Comparison of ENCODE assay signal across 13 cellular contexts in genomic region chr6:119586250-119586882, GRCh38.
DNase-seq lines count a peak whose midpoint lies in the region; ATAC-seq and TF ChIP-seq lines count a peak whose summit lies in the region.
"Had no signal": no experiment of that assay in that cellular context is flagged by ENCODE, and none has a peak within 500 bp of the region (broad histone marks: within the 10 kb centered on the region; RNA-seq: fewer than 3 reads in every experiment).

No MANE protein-coding gene starts in this region.

- H4K20me1 ChIP-seq in HCT116 (ENCODE audit: insufficient read depth): no peaks in the 10 kb centered on the region

- peaks cover 2 to 4% of the 10 kb centered on the region in 2 experiments; a peak in 1 of 4 replicates for H3K4me1 ChIP-seq in HCT116 (ENCODE audit: control insufficient read depth in 1 of 2, insufficient read depth in 2 of 2, low read length in 2 of 2)
- H3K4me1 ChIP-seq: SJSA1 had no signal

- ATAC-seq in HCT116 (no peak), HG03439 (IDR thresholded peaks at IDR 0.05; ENCODE audit: unreplicated experiment) (peak; percentile 88)
- ATAC-seq: natural killer cell treated with Interleukin-12 subunit alpha and Interleukin-12 subunit beta and Interleukin-15 and Interleukin-18, amount 100 ng/mL, for 72 hours had no signal

- no peaks in the 10 kb centered on the region for H3K9me3 ChIP-seq in HCT116 (ENCODE audit: control insufficient read depth in 1 of 2, insufficient read depth in 1 of 2, low read depth in 1 of 2, low read length in 2 of 2)
- H3K9me3 ChIP-seq: SJSA1, thoracic aorta had no signal

- no peaks in the 10 kb centered on the region for H3K27me3 ChIP-seq in HCT116 (ENCODE audit: insufficient read depth, low read length)
- H3K27me3 ChIP-seq: SJSA1 had no signal

- H3K4me3 ChIP-seq in HCT116 (replicated peaks in 1 of 2; ENCODE audit: low read depth in 1 of 2, low read length in 2 of 2): no peak overlapping the region
- H3K4me3 ChIP-seq: SJSA1, thoracic aorta had no signal

- TF ChIP-seq RAD21 in HCT116 (IDR thresholded peaks at IDR 0.05; ENCODE audit: low read depth): no peak

- TF ChIP-seq POLR2A in HCT116 (IDR thresholded peaks at IDR 0.05; ENCODE audit: borderline replicate concordance, extremely low read depth, insufficient read depth, insufficient read length): no peak

- intact Hi-C loops in HCT116 (cut with micrococcal nuclease): no loop called here

- H3K4me2 ChIP-seq in HCT116 (ENCODE audit: low read length): no peak overlapping the region

- H3K79me2 ChIP-seq in HCT116 (ENCODE audit: insufficient read depth, low read length): no peaks in the 10 kb centered on the region

- POLR2A ChIA-PET in HCT116 (lab: Charles Lee): no interaction called here

- no peaks in the 10 kb centered on the region for H3K36me3 ChIP-seq in HCT116 (ENCODE audit: control insufficient read depth in 1 of 2, insufficient read depth in 2 of 2, low read length in 2 of 2)
- H3K36me3 ChIP-seq: SJSA1, thoracic aorta had no signal

- RAD21 ChIA-PET in HCT116 (lab: Charles Lee; ENCODE audit: low non-redundant PET in 1 of 2, low total read pairs in 2 of 2, uncharacterized antibody in 2 of 2, unreplicated experiment in 2 of 2): no interaction called here

- H2AFZ ChIP-seq in HCT116 (ENCODE audit: low read depth, low read length, poor library complexity, severe bottlenecking): peak overlapping the region; percentile 22

- peak in 2 of 3 experiments; percentile 21 to 59 for DNase-seq in NCI-H1417 (lab: John Stamatoyannopoulos, UW)
- DNase-seq in NCI-H1417 treated with DMSO at 0.1 percent for 48 hours (lab: John Stamatoyannopoulos, UW): no peak
- DNase-seq in HCT116 (ENCODE audit: low read depth, low spot score): no peak
- DNase-seq in superior temporal gyrus (ENCODE audit: extremely low spot score): peak; percentile 52
- DNase-seq in NCI-H1694 (lab: John Stamatoyannopoulos, UW): no peak
- DNase-seq in A172 (ENCODE audit: low spot score): no peak
- DNase-seq in effector CD8-positive, alpha-beta T cell (lab: John Stamatoyannopoulos, UW): no peak
- DNase-seq: DND-41, NCI-H2081 had no signal

- BruUV-seq in HCT116 (replicated peaks; lab: Mats Ljungman, UMichigan): no TSS peak

- H3K9ac ChIP-seq in HCT116 (ENCODE audit: low read length): no peak overlapping the region

- H3K27ac ChIP-seq in HCT116 (ENCODE audit: low read depth, low read length): no peak overlapping the region
- H3K27ac ChIP-seq: SJSA1, thoracic aorta had no signal

- H3K9me2 ChIP-seq in HCT116 (ENCODE audit: insufficient read depth): no peaks in the 10 kb centered on the region

- no peak for TF ChIP-seq CTCF in HCT116 (IDR thresholded peaks at IDR 0.05 in 2 of 3, conservative IDR thresholded peaks at IDR 0.05 in 1 of 3; ENCODE audit: borderline replicate concordance in 1 of 3, insufficient read depth in 1 of 3, low read depth in 2 of 3, low read length in 2 of 3)

- CTCF ChIA-PET in HCT116 (lab: Charles Lee): no interaction called here

TF ChIP-seq in HCT116, 20 proteins besides CTCF, POLR2A, EP300 and RAD21:
- TF ChIP-seq EGR1 (IDR thresholded peaks at IDR 0.05; ENCODE audit: low read depth) (no peak), POLR2AphosphoS5 (IDR thresholded peaks at IDR 0.05; ENCODE audit: low read depth, low read length) (no peak), JUND (IDR thresholded peaks at IDR 0.05) (no peak)
- TF ChIP-seq, protein P1, sequence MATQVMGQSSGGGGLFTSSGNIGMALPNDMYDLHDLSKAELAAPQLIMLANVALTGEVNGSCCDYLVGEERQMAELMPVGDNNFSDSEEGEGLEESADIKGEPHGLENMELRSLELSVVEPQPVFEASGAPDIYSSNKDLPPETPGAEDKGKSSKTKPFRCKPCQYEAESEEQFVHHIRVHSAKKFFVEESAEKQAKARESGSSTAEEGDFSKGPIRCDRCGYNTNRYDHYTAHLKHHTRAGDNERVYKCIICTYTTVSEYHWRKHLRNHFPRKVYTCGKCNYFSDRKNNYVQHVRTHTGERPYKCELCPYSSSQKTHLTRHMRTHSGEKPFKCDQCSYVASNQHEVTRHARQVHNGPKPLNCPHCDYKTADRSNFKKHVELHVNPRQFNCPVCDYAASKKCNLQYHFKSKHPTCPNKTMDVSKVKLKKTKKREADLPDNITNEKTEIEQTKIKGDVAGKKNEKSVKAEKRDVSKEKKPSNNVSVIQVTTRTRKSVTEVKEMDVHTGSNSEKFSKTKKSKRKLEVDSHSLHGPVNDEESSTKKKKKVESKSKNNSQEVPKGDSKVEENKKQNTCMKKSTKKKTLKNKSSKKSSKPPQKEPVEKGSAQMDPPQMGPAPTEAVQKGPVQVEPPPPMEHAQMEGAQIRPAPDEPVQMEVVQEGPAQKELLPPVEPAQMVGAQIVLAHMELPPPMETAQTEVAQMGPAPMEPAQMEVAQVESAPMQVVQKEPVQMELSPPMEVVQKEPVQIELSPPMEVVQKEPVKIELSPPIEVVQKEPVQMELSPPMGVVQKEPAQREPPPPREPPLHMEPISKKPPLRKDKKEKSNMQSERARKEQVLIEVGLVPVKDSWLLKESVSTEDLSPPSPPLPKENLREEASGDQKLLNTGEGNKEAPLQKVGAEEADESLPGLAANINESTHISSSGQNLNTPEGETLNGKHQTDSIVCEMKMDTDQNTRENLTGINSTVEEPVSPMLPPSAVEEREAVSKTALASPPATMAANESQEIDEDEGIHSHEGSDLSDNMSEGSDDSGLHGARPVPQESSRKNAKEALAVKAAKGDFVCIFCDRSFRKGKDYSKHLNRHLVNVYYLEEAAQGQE (IDR thresholded peaks at IDR 0.05; ENCODE audit: low read depth): no peak

Comparison
In these comparisons a context has a peak if more than half of its experiments do, and no peak if none do; other contexts are left out.
1. DNase-seq: peak in NCI-H1417 (2 of 3) and superior temporal gyrus (single experiment); none in NCI-H1417 treated with DMSO at 0.1 percent for 48 hours (single experiment), HCT116 (single experiment), NCI-H1694 (single experiment), A172 (single experiment) and effector CD8-positive, alpha-beta T cell (single experiment).